19 cellular contexts compared by ENCODE assay signal in the genomic region with DNA sequence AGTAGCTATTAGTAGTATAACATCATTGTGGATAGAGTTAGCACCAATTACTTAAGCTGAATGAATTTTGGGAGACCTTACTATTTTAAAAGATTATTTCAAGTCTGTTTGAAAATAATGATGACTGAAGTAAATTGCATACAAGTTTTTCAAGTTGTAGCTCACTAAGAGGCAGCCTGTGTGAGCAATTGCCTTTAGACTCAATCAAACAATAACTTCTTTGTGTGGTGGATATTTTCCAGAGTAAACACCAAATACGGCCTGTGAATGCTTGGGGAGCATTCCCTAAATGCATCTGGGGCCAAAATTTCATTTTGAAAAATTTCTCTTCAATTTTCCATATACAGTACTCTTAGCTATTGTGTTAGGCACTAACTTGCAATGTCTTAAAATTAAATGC. TPM values are rescaled to one million over a fixed set of nuclear protein-coding genes. Genes with fewer than 3 reads are reported as not detected.
A peak's percentile ranks its signal among the peaks of the same experiment; 100 is the strongest.
DNase-seq lines count a peak whose midpoint lies in the region; ATAC-seq and TF ChIP-seq lines count a peak whose summit lies in the region.
"Had no signal": no experiment of that assay in that cellular context is flagged by ENCODE, and none has a peak within 500 bp of the region (broad histone marks: within the 10 kb centered on the region; RNA-seq: fewer than 3 reads in every experiment).

No MANE protein-coding gene starts in this region.

- TF ChIP-seq POLR2A in suprapubic skin (IDR thresholded peaks at IDR 0.05), result no peak

- no peak overlapping the region for H3K27ac Mint-ChIP-seq in GM23338
- H3K27ac Mint-ChIP-seq: CD4-positive, alpha-beta memory T cell had no signal

- BruUV-seq in PC-9 (replicated peaks; lab: Mats Ljungman, UMichigan), result no TSS peak

- H3K4me3 ChIP-seq in PC-9, result no peak overlapping the region
- no peak overlapping the region for H3K4me3 ChIP-seq in epithelial cell of esophagus (ENCODE audit: low read length)
- no peak overlapping the region for H3K4me3 ChIP-seq in suprapubic skin
- H3K4me3 ChIP-seq in GM23338, result no peak overlapping the region
- H3K4me3 ChIP-seq: A549, HAP-1 had no signal

- peaks cover 20% of the 10 kb centered on the region for H3K4me1 ChIP-seq in PC-9 (replicated peaks; ENCODE audit: insufficient read depth)
- H3K4me1 ChIP-seq in suprapubic skin, result peaks cover 26% of the 10 kb centered on the region
- no peaks in the 10 kb centered on the region for H3K4me1 ChIP-seq in GM23338 (ENCODE audit: insufficient read depth)
- H3K4me1 ChIP-seq: A549, BE2C, HAP-1 had no signal

- H3K9me3 Mint-ChIP-seq in GM23338, result no peaks in the 10 kb centered on the region
- H3K9me3 Mint-ChIP-seq: CD4-positive, alpha-beta memory T cell had no signal

- TF ChIP-seq CTCF in PC-9 (conservative IDR thresholded peaks at IDR 0.05) (no peak), epithelial cell of esophagus (IDR thresholded peaks at IDR 0.05; ENCODE audit: insufficient read depth, low read depth, low read length, missing control alignments) (no peak), suprapubic skin (IDR thresholded peaks at IDR 0.05) (no peak), GM23338 (conservative IDR thresholded peaks at IDR 0.05; ENCODE audit: low read depth in 2 of 2) (no peak)

- H3K27me3 Mint-ChIP-seq in GM23338 (ENCODE audit: insufficient read depth, low read depth, poor library complexity), result no peaks in the 10 kb centered on the region

- H3K4me2 ChIP-seq in PC-9, result no peak overlapping the region
- H3K4me2 ChIP-seq in GM23338, result no peak overlapping the region
- H3K4me2 ChIP-seq: A549 had no signal

- H4K20me1 ChIP-seq in PC-9 (ENCODE audit: insufficient read depth) (no peaks in the 10 kb centered on the region), GM23338 (replicated peaks; ENCODE audit: insufficient read depth) (no peaks in the 10 kb centered on the region)

- ATAC-seq in GM23338, result no peak
- no peak for ATAC-seq in HG03159 (IDR thresholded peaks at IDR 0.05; ENCODE audit: unreplicated experiment)
- ATAC-seq in Right ventricle myocardium inferior, result no peak
- ATAC-seq: A549, HepG2 had no signal

- H3K9me3 ChIP-seq in PC-9 (ENCODE audit: insufficient read depth, low read depth), result 0 out of 2 replicates have a peak, but pooled peaks cover 3% of the 10 kb centered on the region
- no peaks in the 10 kb centered on the region for H3K9me3 ChIP-seq in suprapubic skin
- H3K9me3 ChIP-seq: A549, BE2C, HAP-1 had no signal

- H3K9me2 ChIP-seq in PC-9 (ENCODE audit: insufficient read depth), result no peaks in the 10 kb centered on the region
- peaks cover 6% of the 10 kb centered on the region; the same call in 1 of the 2 replicates for H3K9me2 ChIP-seq in GM23338 (ENCODE audit: insufficient read depth)

- no peak for DNase-seq in PC-9
- peak; percentile 44 for DNase-seq in epithelial cell of esophagus (ENCODE audit: low read depth)
- DNase-seq in globus pallidus (ENCODE audit: low spot score), result peak; percentile 27
- no peak for DNase-seq in suprapubic skin (ENCODE audit: low spot score in 2 of 2)
- DNase-seq in HuH-7 (ENCODE audit: low spot score), result no peak
- no peak for DNase-seq in GM23338 (ENCODE audit: low spot score)
- DNase-seq in Right ventricle myocardium inferior (ENCODE audit: missing footprints), result no peak
- DNase-seq: BE2C; CD4-positive, alpha-beta memory T cell; COR-L47; DND-41; GDM1 had no signal

- POLR2A ChIA-PET in PC-9 (lab: Charles Lee; ENCODE audit: unreplicated experiment), result no interaction called here

- H3K27me3 ChIP-seq in PC-9 (ENCODE audit: insufficient read depth, low read depth), result no peaks in the 10 kb centered on the region
- no peaks in the 10 kb centered on the region for H3K27me3 ChIP-seq in suprapubic skin
- H3K27me3 ChIP-seq in GM23338 (ENCODE audit: insufficient read depth), result no peaks in the 10 kb centered on the region
- H3K27me3 ChIP-seq: BE2C had no signal

- CTCF ChIA-PET in PC-9 (lab: Charles Lee), result interaction anchor here (0.5 kb wide), 2 partner anchors 27 to 170 kb away, joined by 3 to 6 read pairs; no protein-coding TSS in a partner anchor

- H3K4me1 Mint-ChIP-seq in GM23338, result peaks cover 5% of the 10 kb centered on the region; the same call in 2 of the 3 replicates
- H3K4me1 Mint-ChIP-seq: CD4-positive, alpha-beta memory T cell had no signal

- 53% methylated on average over 1 of the region's 1 CpG for WGBS in suprapubic skin

- no peak overlapping the region for H3K4me3 Mint-ChIP-seq in GM23338
- H3K4me3 Mint-ChIP-seq: CD4-positive, alpha-beta memory T cell had no signal

- H3K79me2 ChIP-seq in PC-9 (ENCODE audit: low read depth), result no peaks in the 10 kb centered on the region
- no peaks in the 10 kb centered on the region for H3K79me2 ChIP-seq in GM23338 (replicated peaks; ENCODE audit: insufficient read depth)

- H3K27ac ChIP-seq in PC-9 (no peak overlapping the region), suprapubic skin (peak overlapping the region; percentile 66), GM23338 (ENCODE audit: low read depth) (no peak overlapping the region)
- H3K27ac ChIP-seq: A549, C4-2B had no signal

- H3K36me3 ChIP-seq in PC-9 (ENCODE audit: low read depth) (no peaks in the 10 kb centered on the region), suprapubic skin (no peaks in the 10 kb centered on the region), GM23338 (ENCODE audit: insufficient read depth) (no peaks in the 10 kb centered on the region)
- H3K36me3 ChIP-seq: BE2C, HAP-1 had no signal

- H3K36me3 Mint-ChIP-seq in GM23338 (ENCODE audit: low read depth), result no peaks in the 10 kb centered on the region
- H3K36me3 Mint-ChIP-seq: CD4-positive, alpha-beta memory T cell had no signal

- intact Hi-C loops in PC-9 (cut with micrococcal nuclease; ENCODE audit: unreplicated experiment), result no loop called here
- intact Hi-C loops in Right ventricle myocardium inferior (cut with DNase I), result no loop called here

- peak overlapping the region; percentile 34; the same call in 1 of the 2 replicates for H2AFZ ChIP-seq in PC-9
- H2AFZ ChIP-seq in GM23338, result no peak overlapping the region

- no peak for TF ChIP-seq EP300 in suprapubic skin (IDR thresholded peaks at IDR 0.05)

- H3F3A ChIP-seq in PC-9 (ENCODE audit: insufficient read depth, low read depth) (peaks cover 14% of the 10 kb centered on the region), GM23338 (replicated peaks; ENCODE audit: low read depth) (no peaks in the 10 kb centered on the region)

TF ChIP-seq in GM23338, 12 proteins besides CTCF, POLR2A, EP300 and RAD21 (continues in another document):
- no peak for TF ChIP-seq POLR2AphosphoS5 (IDR thresholded peaks at IDR 0.05; ENCODE audit: low read depth)
- TF ChIP-seq, protein P1, sequence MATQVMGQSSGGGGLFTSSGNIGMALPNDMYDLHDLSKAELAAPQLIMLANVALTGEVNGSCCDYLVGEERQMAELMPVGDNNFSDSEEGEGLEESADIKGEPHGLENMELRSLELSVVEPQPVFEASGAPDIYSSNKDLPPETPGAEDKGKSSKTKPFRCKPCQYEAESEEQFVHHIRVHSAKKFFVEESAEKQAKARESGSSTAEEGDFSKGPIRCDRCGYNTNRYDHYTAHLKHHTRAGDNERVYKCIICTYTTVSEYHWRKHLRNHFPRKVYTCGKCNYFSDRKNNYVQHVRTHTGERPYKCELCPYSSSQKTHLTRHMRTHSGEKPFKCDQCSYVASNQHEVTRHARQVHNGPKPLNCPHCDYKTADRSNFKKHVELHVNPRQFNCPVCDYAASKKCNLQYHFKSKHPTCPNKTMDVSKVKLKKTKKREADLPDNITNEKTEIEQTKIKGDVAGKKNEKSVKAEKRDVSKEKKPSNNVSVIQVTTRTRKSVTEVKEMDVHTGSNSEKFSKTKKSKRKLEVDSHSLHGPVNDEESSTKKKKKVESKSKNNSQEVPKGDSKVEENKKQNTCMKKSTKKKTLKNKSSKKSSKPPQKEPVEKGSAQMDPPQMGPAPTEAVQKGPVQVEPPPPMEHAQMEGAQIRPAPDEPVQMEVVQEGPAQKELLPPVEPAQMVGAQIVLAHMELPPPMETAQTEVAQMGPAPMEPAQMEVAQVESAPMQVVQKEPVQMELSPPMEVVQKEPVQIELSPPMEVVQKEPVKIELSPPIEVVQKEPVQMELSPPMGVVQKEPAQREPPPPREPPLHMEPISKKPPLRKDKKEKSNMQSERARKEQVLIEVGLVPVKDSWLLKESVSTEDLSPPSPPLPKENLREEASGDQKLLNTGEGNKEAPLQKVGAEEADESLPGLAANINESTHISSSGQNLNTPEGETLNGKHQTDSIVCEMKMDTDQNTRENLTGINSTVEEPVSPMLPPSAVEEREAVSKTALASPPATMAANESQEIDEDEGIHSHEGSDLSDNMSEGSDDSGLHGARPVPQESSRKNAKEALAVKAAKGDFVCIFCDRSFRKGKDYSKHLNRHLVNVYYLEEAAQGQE (IDR thresholded peaks at IDR 0.05; ENCODE audit: unreplicated experiment), result no peak
- TF ChIP-seq JUNB (IDR thresholded peaks at IDR 0.05; ENCODE audit: unreplicated experiment), result no peak
- TF ChIP-seq NANOG (IDR thresholded peaks at IDR 0.05; ENCODE audit: borderline replicate concordance), result no peak
- TF ChIP-seq, protein P2, sequence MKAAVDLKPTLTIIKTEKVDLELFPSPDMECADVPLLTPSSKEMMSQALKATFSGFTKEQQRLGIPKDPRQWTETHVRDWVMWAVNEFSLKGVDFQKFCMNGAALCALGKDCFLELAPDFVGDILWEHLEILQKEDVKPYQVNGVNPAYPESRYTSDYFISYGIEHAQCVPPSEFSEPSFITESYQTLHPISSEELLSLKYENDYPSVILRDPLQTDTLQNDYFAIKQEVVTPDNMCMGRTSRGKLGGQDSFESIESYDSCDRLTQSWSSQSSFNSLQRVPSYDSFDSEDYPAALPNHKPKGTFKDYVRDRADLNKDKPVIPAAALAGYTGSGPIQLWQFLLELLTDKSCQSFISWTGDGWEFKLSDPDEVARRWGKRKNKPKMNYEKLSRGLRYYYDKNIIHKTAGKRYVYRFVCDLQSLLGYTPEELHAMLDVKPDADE (IDR thresholded peaks at IDR 0.05), result no peak
- no peak for TF ChIP-seq STAT1 (IDR thresholded peaks at IDR 0.05; ENCODE audit: unreplicated experiment)
- no peak for TF ChIP-seq ZNF331 (CRISPR knock-in tag; IDR thresholded peaks at IDR 0.05; ENCODE audit: low read depth)
- no peak for TF ChIP-seq CREB1 (CRISPR knock-in tag; IDR thresholded peaks at IDR 0.05; ENCODE audit: low read depth)

RNA-seq across cellular contexts. Expression of a gene that starts 7.9 kb away (rescaled TPM):
- not detected in 2 replicates for total RNA-seq in PC-9 (2021)
- 10 to 100 TPM; 14.8 to 88.4 (median 79.5) TPM for total RNA-seq in suprapubic skin
- not detected in 2 replicates for total RNA-seq in GM23338 (2014; rRNA removed; shearing (Covaris generic))
- not detected in 2 replicates for polyA plus RNA-seq in GM23338 (2016; fragmentation: Nextera tagmentation; extraction: Ambion mirVana)
- total RNA-seq in Right ventricle myocardium inferior, result not detected
- total RNA-seq: CD4-positive, alpha-beta memory T cell; H1; HepG2 had no signal
- polyA plus RNA-seq: A549; AG04450; CD4-positive, alpha-beta memory T cell; H1; HepG2 had no signal

RNA-seq across cellular contexts. Expression of a gene that starts 37.1 kb away (rescaled TPM):
- total RNA-seq in PC-9 (2021) (not detected in 2 replicates), suprapubic skin (10 to 100 TPM; 10.9 to 21.8 (median 16.8) TPM), Right ventricle myocardium inferior (not detected)
- total RNA-seq in GM23338 (2014; rRNA removed; shearing (Covaris generic)), result not detected in 2 replicates
- polyA plus RNA-seq in GM23338 (2016; fragmentation: Nextera tagmentation; extraction: Ambion mirVana), result not detected in 2 replicates
- total RNA-seq: CD4-positive, alpha-beta memory T cell; H1; HepG2 had no signal
- polyA plus RNA-seq: A549; AG04450; CD4-positive, alpha-beta memory T cell; H1; HepG2 had no signal

Comparison
In these comparisons a context has a peak if more than half of its experiments do, and no peak if none do; other contexts are left out.
1. DNase-seq: peak in epithelial cell of esophagus (single experiment) and globus pallidus (single experiment); none in PC-9 (0 of 2), suprapubic skin (0 of 2), HuH-7 (single experiment), GM23338 (single experiment) and Right ventricle myocardium inferior (single experiment).
2. RNA of a gene that starts 7.9 kb away (total RNA-seq): 14.8 to 88.4 TPM in suprapubic skin; not detected in PC-9, not detected in GM23338 and not detected in Right ventricle myocardium inferior (single experiment); every median in the first group is over 10 times any median in the second.
3. RNA of a gene that starts 37.1 kb away (total RNA-seq): 10.9 to 21.8 TPM in suprapubic skin; not detected in PC-9, not detected in GM23338 and not detected in Right ventricle myocardium inferior (single experiment); every median in the first group is over 10 times any median in the second.